In the genomic region with DNA sequence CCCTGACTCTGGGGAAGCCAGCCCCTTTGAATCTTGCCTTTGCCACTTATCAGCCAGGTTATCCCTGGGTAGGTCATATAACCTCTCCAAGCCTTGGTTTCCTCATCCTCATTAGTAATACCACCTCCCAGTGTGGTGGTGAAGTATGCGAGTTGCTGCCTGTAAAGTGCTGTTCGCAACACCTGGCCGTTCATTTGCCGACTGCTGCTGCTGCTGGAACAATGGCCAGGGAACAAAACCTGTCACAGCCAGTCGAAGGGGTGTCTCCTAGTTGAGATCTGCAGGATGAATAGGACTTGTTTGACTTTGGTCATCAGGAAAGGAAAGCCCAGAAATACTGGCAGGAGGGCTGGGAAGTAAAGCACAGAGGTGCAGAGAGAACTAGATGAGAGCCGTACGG, we compare ENCODE assay signal across 1 cellular context.
TF ChIP-seq lines count a peak whose summit lies in the region.

No MANE protein-coding gene starts in this region.

TF ChIP-seq in GM23338, 12 proteins besides CTCF, POLR2A, EP300 and RAD21 (continued from another document):
- TF ChIP-seq, protein P1, sequence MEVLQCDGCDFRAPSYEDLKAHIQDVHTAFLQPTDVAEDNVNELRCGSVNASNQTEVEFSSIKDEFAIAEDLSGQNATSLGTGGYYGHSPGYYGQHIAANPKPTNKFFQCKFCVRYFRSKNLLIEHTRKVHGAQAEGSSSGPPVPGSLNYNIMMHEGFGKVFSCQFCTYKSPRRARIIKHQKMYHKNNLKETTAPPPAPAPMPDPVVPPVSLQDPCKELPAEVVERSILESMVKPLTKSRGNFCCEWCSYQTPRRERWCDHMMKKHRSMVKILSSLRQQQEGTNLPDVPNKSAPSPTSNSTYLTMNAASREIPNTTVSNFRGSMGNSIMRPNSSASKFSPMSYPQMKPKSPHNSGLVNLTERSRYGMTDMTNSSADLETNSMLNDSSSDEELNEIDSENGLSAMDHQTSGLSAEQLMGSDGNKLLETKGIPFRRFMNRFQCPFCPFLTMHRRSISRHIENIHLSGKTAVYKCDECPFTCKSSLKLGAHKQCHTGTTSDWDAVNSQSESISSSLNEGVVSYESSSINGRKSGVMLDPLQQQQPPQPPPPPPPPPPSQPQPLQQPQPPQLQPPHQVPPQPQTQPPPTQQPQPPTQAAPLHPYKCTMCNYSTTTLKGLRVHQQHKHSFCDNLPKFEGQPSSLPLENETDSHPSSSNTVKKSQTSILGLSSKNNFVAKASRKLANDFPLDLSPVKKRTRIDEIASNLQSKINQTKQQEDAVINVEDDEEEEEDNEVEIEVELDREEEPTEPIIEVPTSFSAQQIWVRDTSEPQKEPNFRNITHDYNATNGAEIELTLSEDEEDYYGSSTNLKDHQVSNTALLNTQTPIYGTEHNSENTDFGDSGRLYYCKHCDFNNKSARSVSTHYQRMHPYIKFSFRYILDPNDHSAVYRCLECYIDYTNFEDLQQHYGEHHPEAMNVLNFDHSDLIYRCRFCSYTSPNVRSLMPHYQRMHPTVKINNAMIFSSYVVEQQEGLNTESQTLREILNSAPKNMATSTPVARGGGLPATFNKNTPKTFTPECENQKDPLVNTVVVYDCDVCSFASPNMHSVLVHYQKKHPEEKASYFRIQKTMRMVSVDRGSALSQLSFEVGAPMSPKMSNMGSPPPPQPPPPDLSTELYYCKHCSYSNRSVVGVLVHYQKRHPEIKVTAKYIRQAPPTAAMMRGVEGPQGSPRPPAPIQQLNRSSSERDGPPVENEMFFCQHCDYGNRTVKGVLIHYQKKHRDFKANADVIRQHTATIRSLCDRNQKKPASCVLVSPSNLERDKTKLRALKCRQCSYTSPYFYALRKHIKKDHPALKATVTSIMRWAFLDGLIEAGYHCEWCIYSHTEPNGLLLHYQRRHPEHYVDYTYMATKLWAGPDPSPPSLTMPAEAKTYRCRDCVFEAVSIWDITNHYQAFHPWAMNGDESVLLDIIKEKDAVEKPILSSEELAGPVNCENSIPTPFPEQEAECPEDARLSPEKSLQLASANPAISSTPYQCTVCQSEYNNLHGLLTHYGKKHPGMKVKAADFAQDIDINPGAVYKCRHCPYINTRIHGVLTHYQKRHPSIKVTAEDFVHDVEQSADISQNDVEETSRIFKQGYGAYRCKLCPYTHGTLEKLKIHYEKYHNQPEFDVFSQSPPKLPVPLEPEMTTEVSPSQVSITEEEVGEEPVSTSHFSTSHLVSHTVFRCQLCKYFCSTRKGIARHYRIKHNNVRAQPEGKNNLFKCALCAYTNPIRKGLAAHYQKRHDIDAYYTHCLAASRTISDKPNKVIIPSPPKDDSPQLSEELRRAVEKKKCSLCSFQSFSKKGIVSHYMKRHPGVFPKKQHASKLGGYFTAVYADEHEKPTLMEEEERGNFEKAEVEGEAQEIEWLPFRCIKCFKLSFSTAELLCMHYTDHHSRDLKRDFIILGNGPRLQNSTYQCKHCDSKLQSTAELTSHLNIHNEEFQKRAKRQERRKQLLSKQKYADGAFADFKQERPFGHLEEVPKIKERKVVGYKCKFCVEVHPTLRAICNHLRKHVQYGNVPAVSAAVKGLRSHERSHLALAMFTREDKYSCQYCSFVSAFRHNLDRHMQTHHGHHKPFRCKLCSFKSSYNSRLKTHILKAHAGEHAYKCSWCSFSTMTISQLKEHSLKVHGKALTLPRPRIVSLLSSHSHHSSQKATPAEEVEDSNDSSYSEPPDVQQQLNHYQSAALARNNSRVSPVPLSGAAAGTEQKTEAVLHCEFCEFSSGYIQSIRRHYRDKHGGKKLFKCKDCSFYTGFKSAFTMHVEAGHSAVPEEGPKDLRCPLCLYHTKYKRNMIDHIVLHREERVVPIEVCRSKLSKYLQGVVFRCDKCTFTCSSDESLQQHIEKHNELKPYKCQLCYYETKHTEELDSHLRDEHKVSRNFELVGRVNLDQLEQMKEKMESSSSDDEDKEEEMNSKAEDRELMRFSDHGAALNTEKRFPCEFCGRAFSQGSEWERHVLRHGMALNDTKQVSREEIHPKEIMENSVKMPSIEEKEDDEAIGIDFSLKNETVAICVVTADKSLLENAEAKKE (CRISPR knock-in tag; IDR thresholded peaks at IDR 0.05), result no peak
- TF ChIP-seq, protein P2, sequence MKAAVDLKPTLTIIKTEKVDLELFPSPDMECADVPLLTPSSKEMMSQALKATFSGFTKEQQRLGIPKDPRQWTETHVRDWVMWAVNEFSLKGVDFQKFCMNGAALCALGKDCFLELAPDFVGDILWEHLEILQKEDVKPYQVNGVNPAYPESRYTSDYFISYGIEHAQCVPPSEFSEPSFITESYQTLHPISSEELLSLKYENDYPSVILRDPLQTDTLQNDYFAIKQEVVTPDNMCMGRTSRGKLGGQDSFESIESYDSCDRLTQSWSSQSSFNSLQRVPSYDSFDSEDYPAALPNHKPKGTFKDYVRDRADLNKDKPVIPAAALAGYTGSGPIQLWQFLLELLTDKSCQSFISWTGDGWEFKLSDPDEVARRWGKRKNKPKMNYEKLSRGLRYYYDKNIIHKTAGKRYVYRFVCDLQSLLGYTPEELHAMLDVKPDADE (IDR thresholded peaks at IDR 0.05), result no peak
- TF ChIP-seq CREB1 (CRISPR knock-in tag; IDR thresholded peaks at IDR 0.05; ENCODE audit: low read depth) (no peak), ZNF114 (CRISPR knock-in tag; IDR thresholded peaks at IDR 0.05) (no peak), ZNF331 (CRISPR knock-in tag; IDR thresholded peaks at IDR 0.05; ENCODE audit: low read depth) (no peak), EZH2phosphoT487 (IDR thresholded peaks at IDR 0.05; ENCODE audit: unreplicated experiment) (no peak), POLR2AphosphoS5 (IDR thresholded peaks at IDR 0.05; ENCODE audit: low read depth) (no peak)
- TF ChIP-seq, protein P3, sequence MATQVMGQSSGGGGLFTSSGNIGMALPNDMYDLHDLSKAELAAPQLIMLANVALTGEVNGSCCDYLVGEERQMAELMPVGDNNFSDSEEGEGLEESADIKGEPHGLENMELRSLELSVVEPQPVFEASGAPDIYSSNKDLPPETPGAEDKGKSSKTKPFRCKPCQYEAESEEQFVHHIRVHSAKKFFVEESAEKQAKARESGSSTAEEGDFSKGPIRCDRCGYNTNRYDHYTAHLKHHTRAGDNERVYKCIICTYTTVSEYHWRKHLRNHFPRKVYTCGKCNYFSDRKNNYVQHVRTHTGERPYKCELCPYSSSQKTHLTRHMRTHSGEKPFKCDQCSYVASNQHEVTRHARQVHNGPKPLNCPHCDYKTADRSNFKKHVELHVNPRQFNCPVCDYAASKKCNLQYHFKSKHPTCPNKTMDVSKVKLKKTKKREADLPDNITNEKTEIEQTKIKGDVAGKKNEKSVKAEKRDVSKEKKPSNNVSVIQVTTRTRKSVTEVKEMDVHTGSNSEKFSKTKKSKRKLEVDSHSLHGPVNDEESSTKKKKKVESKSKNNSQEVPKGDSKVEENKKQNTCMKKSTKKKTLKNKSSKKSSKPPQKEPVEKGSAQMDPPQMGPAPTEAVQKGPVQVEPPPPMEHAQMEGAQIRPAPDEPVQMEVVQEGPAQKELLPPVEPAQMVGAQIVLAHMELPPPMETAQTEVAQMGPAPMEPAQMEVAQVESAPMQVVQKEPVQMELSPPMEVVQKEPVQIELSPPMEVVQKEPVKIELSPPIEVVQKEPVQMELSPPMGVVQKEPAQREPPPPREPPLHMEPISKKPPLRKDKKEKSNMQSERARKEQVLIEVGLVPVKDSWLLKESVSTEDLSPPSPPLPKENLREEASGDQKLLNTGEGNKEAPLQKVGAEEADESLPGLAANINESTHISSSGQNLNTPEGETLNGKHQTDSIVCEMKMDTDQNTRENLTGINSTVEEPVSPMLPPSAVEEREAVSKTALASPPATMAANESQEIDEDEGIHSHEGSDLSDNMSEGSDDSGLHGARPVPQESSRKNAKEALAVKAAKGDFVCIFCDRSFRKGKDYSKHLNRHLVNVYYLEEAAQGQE (IDR thresholded peaks at IDR 0.05; ENCODE audit: unreplicated experiment), result no peak
TF ChIP-seq in GM23338: peak in this region for 0.
